In genomic region chr17:16419074-16419928, GRCh38 we compare ENCODE assay signal across 8 cellular contexts. TPM values are rescaled to one million over a fixed set of nuclear protein-coding genes. Genes with fewer than 3 reads are reported as not detected.
DNase-seq lines count a peak whose midpoint lies in the region; ATAC-seq, FAIRE-seq and TF ChIP-seq lines count a peak whose summit lies in the region.

No MANE protein-coding gene starts in this region.

- TF ChIP-seq POLR2A in H54 (IDR thresholded peaks at IDR 0.05; ENCODE audit: low read depth, low read length): no peak

- H3K4me3 Mint-ChIP-seq in activated naive CD4-positive, alpha-beta T cell treated with anti-CD3 and anti-CD28 coated beads, Interleukin-2, amount 10 ng/mL, durations not matched to agents 7 days and 5 days: peak overlapping the region; percentile 22

- H3K4me1 Mint-ChIP-seq in activated naive CD4-positive, alpha-beta T cell treated with anti-CD3 and anti-CD28 coated beads, Interleukin-2, amount 10 ng/mL, durations not matched to agents 7 days and 5 days: peaks cover 54% of the 10 kb centered on the region

- no peak for ATAC-seq in GM21619 (IDR thresholded peaks at IDR 0.05; ENCODE audit: unreplicated experiment)

- no peaks in the 10 kb centered on the region for H3K27me3 Mint-ChIP-seq in activated naive CD4-positive, alpha-beta T cell treated with anti-CD3 and anti-CD28 coated beads, Interleukin-2, amount 10 ng/mL, durations not matched to agents 7 days and 5 days

- FAIRE-seq in H54 (lab: Jason Lieb, UNC): peak; percentile 38

- DNase-seq in Caki2 (ENCODE audit: low read depth) (peak; percentile 77), H54 (ENCODE audit: insufficient read length, low spot score) (peak; percentile 87), NCI-H510A treated with DMSO at 0.1 percent for 48 hours (lab: John Stamatoyannopoulos, UW) (peak; percentile 92), inferior parietal cortex (ENCODE audit: extremely low spot score) (peak; percentile 27), KG1 (lab: John Stamatoyannopoulos, UW) (no peak)
- peak; percentile 35 for DNase-seq in activated naive CD4-positive, alpha-beta T cell treated with anti-CD3 and anti-CD28 coated beads, Interleukin-2, amount 10 ng/mL, durations not matched to agents 7 days and 5 days
- DNase-seq in stimulated activated CD8-positive, alpha-beta memory T cell treated with anti-CD3 and anti-CD28 coated beads, Interleukin-2, amount 100 ng/mL, for 48 hours (ENCODE audit: low read depth in 2 of 2): peak; percentile 49 to 56

- in situ Hi-C loops in Caki2 (cut with HindIII; ENCODE audit: low pct_unique_long_range_greater_than_20kb, low sequenced_read_pairs): no loop called here

- H3K9me3 Mint-ChIP-seq in activated naive CD4-positive, alpha-beta T cell treated with anti-CD3 and anti-CD28 coated beads, Interleukin-2, amount 10 ng/mL, durations not matched to agents 7 days and 5 days: no peaks in the 10 kb centered on the region

- H3K27ac Mint-ChIP-seq in activated naive CD4-positive, alpha-beta T cell treated with anti-CD3 and anti-CD28 coated beads, Interleukin-2, amount 10 ng/mL, durations not matched to agents 7 days and 5 days: peak overlapping the region; percentile 80

- CTCF ChIA-PET in activated naive CD4-positive, alpha-beta T cell treated with anti-CD3 and anti-CD28 coated beads, Interleukin-2, amount 10 ng/mL, durations not matched to agents 7 days and 5 days (lab: Charles Lee): interaction anchor here (1.0 kb wide), 1 partner anchor 55 kb away, joined by 3 read pairs; no protein-coding TSS in a partner anchor

- peaks cover 50% of the 10 kb centered on the region for H3K36me3 Mint-ChIP-seq in activated naive CD4-positive, alpha-beta T cell treated with anti-CD3 and anti-CD28 coated beads, Interleukin-2, amount 10 ng/mL, durations not matched to agents 7 days and 5 days

RNA-seq across cellular contexts. Expression of gene TRPV2, which starts 3.9 kb away (rescaled TPM):
- total RNA-seq in Caki2 (2014; rRNA removed; shearing (Covaris generic); ENCODE audit: low replicate concordance): 1.2 TPM in 1 of 2 replicates, not detected in the other

RNA-seq across cellular contexts. Expression of gene UBB, which starts 38.4 kb away (rescaled TPM):
- total RNA-seq in Caki2 (2014; rRNA removed; shearing (Covaris generic); ENCODE audit: low replicate concordance): 819 and 952 TPM in 2 replicates
